Comparison of ENCODE assay signal across 8 cellular contexts in the genomic region with DNA sequence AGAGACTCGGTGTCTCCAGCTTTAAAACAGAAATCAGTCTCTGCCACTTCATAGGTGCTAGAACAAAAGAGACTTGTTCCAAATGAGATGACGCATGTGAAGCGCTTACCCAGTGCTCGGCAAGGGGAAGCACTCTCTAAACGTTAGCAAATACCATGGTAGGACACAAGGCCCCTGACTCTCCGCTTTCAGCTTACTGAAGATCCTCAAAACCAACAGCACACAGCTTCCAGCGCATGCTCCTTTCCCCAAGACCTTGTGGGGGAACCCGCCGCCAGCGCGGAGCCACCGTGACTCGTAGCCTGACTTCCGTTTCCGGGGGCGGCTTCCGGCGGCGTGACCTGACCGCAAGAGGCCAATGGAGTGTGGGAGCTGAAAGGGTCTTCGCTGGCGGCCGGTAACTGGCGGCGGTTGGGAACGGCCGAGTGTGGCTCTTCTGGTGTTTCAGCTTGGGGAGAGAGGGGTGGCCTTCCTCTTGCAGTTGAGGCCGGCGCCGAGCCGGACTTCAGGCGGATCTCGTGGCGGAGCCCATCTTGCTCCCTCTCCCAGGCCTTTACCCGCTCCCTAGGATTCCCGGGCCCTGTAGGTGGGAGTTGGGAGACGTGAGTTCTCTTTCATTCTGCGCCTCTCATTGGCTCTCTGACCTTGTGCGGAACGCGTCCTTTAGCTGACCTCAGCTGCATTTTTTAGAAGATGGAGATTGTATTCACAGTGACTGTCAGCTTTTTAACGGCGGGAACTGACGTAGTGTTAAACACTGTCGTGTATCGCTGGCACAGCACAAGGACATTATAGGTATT. TPM values are rescaled to one million over a fixed set of nuclear protein-coding genes. Genes with fewer than 3 reads are reported as not detected.
DNase-seq lines count a peak whose midpoint lies in the region; ATAC-seq and TF ChIP-seq lines count a peak whose summit lies in the region.

Gene THUMPD3 (plus strand): TSS at position 324 of the 800 bp plus-strand sequence. CDS start 2,015 bp downstream, outside the sequence.

- TF ChIP-seq CTCF in WTC11 (IDR thresholded peaks at IDR 0.05) = no peak
- no peak for TF ChIP-seq CTCF in cardiac fibroblast (IDR thresholded peaks at IDR 0.05; ENCODE audit: low read depth, low read length)

- peak within 1 kb of the TSS; percentile 86 for H3K4me3 Mint-ChIP-seq in WTC11

- POLR2A ChIA-PET in WTC11 (lab: Charles Lee) = interaction anchor here (0.5 to 2.9 kb wide), 12 partner anchors 9 to 748 kb away, joined by 3 to 36 read pairs (median 4); partner anchors contain the start of gene SETD5

- peak; percentile 87 for DNase-seq in ACHN
- peak; percentile 93 for DNase-seq in NCI-H226
- peak; percentile 89 for DNase-seq in WTC11 (ENCODE audit: low spot score)
- peak; percentile 89 to 93 for DNase-seq in cardiac fibroblast (ENCODE audit: low read depth in 2 of 2)
- peak; percentile 96 for DNase-seq in inferior parietal cortex (ENCODE audit: extremely low spot score)
- DNase-seq in stimulated activated CD4-positive, alpha-beta T cell treated with anti-CD3 and anti-CD28 coated beads, Interleukin-12 subunit alpha, Interleukin-12 subunit beta, amount 100 ng/mL, for 24 hours (ENCODE audit: low read depth in 2 of 2) = peak; percentile 88 to 90

- H3K4me3 ChIP-seq in cardiac fibroblast (replicated peaks in 1 of 2; ENCODE audit: low read depth in 2 of 2, low read length in 2 of 2) = peak within 1 kb of the TSS; percentile 63 to 69

- CTCF ChIA-PET in WTC11 (lab: Charles Lee) = interaction anchor here (0.8 to 3.2 kb wide), 11 partner anchors 8 to 391 kb away, joined by 3 to 43 read pairs (median 4); no protein-coding TSS in a partner anchor

- H3K27ac Mint-ChIP-seq in WTC11 = peak within 1 kb of the TSS; percentile 94

- in situ Hi-C loops in ACHN (cut with HindIII; ENCODE audit: low pct_ligation_motif_present, low pct_unique_long_range_greater_than_20kb, low sequenced_read_pairs) = no loop called here

- no peaks in the 10 kb centered on the region for H3K9me3 Mint-ChIP-seq in WTC11

- H3K27me3 Mint-ChIP-seq in WTC11 (ENCODE audit: low read depth) = peaks cover 5% of the 10 kb centered on the region

- H3K4me1 Mint-ChIP-seq in WTC11 = peaks cover 8% of the 10 kb centered on the region

- peak; percentile 96 for ATAC-seq in GM18868 (IDR thresholded peaks at IDR 0.05; ENCODE audit: unreplicated experiment)
- ATAC-seq in HG03108 (IDR thresholded peaks at IDR 0.05; ENCODE audit: unreplicated experiment) = peak; percentile 94
- ATAC-seq in WTC11 = peak; percentile 96

- H3K36me3 Mint-ChIP-seq in WTC11 = peaks cover 32% of the 10 kb centered on the region

TF ChIP-seq in WTC11, 78 proteins besides CTCF, POLR2A, EP300 and RAD21 (continues in another document):
- no peak for TF ChIP-seq ZNF423 (CRISPR knock-in tag; IDR thresholded peaks at IDR 0.05)
- TF ChIP-seq, protein P1, sequence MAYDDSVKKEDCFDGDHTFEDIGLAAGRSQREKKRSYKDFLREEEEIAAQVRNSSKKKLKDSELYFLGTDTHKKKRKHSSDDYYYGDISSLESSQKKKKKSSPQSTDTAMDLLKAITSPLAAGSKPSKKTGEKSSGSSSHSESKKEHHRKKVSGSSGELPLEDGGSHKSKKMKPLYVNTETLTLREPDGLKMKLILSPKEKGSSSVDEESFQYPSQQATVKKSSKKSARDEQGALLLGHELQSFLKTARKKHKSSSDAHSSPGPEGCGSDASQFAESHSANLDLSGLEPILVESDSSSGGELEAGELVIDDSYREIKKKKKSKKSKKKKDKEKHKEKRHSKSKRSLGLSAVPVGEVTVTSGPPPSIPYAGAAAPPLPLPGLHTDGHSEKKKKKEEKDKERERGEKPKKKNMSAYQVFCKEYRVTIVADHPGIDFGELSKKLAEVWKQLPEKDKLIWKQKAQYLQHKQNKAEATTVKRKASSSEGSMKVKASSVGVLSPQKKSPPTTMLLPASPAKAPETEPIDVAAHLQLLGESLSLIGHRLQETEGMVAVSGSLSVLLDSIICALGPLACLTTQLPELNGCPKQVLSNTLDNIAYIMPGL (CRISPR knock-in tag; IDR thresholded peaks at IDR 0.05) = peak; percentile 63; the same call in 1 of the 2 replicates
- peak; percentile 94 for TF ChIP-seq ZNF232 (CRISPR knock-in tag; IDR thresholded peaks at IDR 0.05)
- peak; percentile 90; the same call in 1 of the 2 replicates for TF ChIP-seq ZBTB43 (CRISPR knock-in tag; IDR thresholded peaks at IDR 0.05)
- peak; percentile 83 for TF ChIP-seq FOXK1 (CRISPR knock-in tag; IDR thresholded peaks at IDR 0.05)
- 0 out of 2 replicates have a peak, but pooled peaks have one; percentile 25 for TF ChIP-seq PREB (CRISPR knock-in tag; IDR thresholded peaks at IDR 0.05; ENCODE audit: borderline replicate concordance)
- peak; percentile 71; the same call in 1 of the 2 replicates for TF ChIP-seq CREM (CRISPR knock-in tag; IDR thresholded peaks at IDR 0.05)
- TF ChIP-seq, protein P2, sequence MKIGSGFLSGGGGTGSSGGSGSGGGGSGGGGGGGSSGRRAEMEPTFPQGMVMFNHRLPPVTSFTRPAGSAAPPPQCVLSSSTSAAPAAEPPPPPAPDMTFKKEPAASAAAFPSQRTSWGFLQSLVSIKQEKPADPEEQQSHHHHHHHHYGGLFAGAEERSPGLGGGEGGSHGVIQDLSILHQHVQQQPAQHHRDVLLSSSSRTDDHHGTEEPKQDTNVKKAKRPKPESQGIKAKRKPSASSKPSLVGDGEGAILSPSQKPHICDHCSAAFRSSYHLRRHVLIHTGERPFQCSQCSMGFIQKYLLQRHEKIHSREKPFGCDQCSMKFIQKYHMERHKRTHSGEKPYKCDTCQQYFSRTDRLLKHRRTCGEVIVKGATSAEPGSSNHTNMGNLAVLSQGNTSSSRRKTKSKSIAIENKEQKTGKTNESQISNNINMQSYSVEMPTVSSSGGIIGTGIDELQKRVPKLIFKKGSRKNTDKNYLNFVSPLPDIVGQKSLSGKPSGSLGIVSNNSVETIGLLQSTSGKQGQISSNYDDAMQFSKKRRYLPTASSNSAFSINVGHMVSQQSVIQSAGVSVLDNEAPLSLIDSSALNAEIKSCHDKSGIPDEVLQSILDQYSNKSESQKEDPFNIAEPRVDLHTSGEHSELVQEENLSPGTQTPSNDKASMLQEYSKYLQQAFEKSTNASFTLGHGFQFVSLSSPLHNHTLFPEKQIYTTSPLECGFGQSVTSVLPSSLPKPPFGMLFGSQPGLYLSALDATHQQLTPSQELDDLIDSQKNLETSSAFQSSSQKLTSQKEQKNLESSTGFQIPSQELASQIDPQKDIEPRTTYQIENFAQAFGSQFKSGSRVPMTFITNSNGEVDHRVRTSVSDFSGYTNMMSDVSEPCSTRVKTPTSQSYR (CRISPR knock-in tag; IDR thresholded peaks at IDR 0.05) = peak; percentile 83; the same call in 1 of the 2 replicates
- peak; percentile 88 for TF ChIP-seq ESRRA (CRISPR knock-in tag; IDR thresholded peaks at IDR 0.05; ENCODE audit: borderline replicate concordance)
- 0 out of 2 replicates have a peak, but pooled peaks have one; percentile 11 for TF ChIP-seq PRDM15 (CRISPR knock-in tag; IDR thresholded peaks at IDR 0.05)
- TF ChIP-seq NR1H2 (CRISPR knock-in tag; IDR thresholded peaks at IDR 0.05) = peak; percentile 82

RNA-seq across cellular contexts. Expression of gene THUMPD3, which starts in this region (rescaled TPM):
- 55.2 to 67.5 TPM (median 66.0 TPM) in 3 replicates for total RNA-seq in WTC11 (2021)

Comparison
In these comparisons a context has a peak if more than half of its experiments do, and no peak if none do; other contexts are left out.
1. Peak in every context shown above with its lines: DNase-seq, ATAC-seq and H3K4me3 ChIP-seq.